ENCODE assay signal across 11 cellular contexts in the genomic region with DNA sequence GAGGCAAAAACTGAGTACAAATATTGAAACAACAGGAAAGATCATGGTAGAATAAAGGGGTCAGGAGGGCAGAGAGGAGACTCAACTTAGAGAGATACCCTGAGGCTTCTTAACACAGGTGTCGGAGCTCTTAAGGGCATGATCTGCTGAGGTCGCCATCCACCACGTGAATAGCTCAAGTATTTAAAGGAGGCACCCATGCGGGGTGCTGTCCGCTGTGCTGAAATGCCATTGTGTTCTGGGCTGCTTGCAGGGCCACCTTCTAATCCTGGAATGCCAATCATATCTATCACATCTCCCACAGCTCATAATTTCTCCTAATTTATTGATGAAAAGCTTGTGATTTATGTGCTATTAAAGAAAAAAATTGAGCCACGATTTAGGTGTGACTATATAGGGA.
A peak's percentile ranks its signal among the peaks of the same experiment; 100 is the strongest.
DNase-seq lines count a peak whose midpoint lies in the region; ATAC-seq and TF ChIP-seq lines count a peak whose summit lies in the region.
"Had no signal": no experiment of that assay in that cellular context is flagged by ENCODE, and none has a peak within 500 bp of the region (broad histone marks: within the 10 kb centered on the region; RNA-seq: fewer than 3 reads in every experiment).

No MANE protein-coding gene starts in this region.

- no peaks in the 10 kb centered on the region for H3K9me3 ChIP-seq in RWPE2 (ENCODE audit: severe bottlenecking)
- no peaks in the 10 kb centered on the region for H3K9me3 ChIP-seq in CD8-positive, alpha-beta T cell (ENCODE audit: low read length)

- no peaks in the 10 kb centered on the region for H3K4me1 Mint-ChIP-seq in CD8-positive, alpha-beta T cell (ENCODE audit: low read depth)

- DNase-seq in AG08396 (ENCODE audit: low spot score) = peak; percentile 12
- DNase-seq in H7 = peak; percentile 72
- DNase-seq in RWPE2 (ENCODE audit: low spot score) = no peak
- DNase-seq in glomerular visceral epithelial cell (ENCODE audit: extremely low spot score) = peak; percentile 1
- no peak for DNase-seq in DMS114 treated with DMSO at 0.1 percent for 48 hours (lab: John Stamatoyannopoulos, UW; ENCODE audit: unreplicated experiment)
- DNase-seq in CD8-positive, alpha-beta T cell = no peak
- no peak for DNase-seq in H4 (ENCODE audit: low spot score)
- DNase-seq: amniotic stem cell, HCEC 1CT, NCI-H1048 had no signal

- H3K27me3 Mint-ChIP-seq in CD8-positive, alpha-beta T cell (ENCODE audit: low read depth) = peaks cover 41% of the 10 kb centered on the region

- ATAC-seq in RWPE2 (ENCODE audit: low read depth) = peak; percentile 57; the same call in 1 of the 3 replicates
- ATAC-seq in GM21529 (IDR thresholded peaks at IDR 0.05; ENCODE audit: unreplicated experiment) = no peak
- ATAC-seq in CD8-positive, alpha-beta T cell = no peak

- H3K36me3 ChIP-seq in H7 (replicated peaks; ENCODE audit: control insufficient read depth, insufficient read depth, low read length) (no peaks in the 10 kb centered on the region), RWPE2 (ENCODE audit: low read depth) (no peaks in the 10 kb centered on the region)
- H3K36me3 ChIP-seq in CD8-positive, alpha-beta T cell (ENCODE audit: insufficient read depth, low read length) = no peaks in the 10 kb centered on the region

- H3K4me1 ChIP-seq in RWPE2 (ENCODE audit: insufficient read depth, poor library complexity, severe bottlenecking) = no peaks in the 10 kb centered on the region
- H3K4me1 ChIP-seq in CD8-positive, alpha-beta T cell (ENCODE audit: insufficient read depth, low read length) = no peaks in the 10 kb centered on the region

- CTCF ChIA-PET in CD8-positive, alpha-beta T cell (lab: Charles Lee) = no interaction called here

- no peaks in the 10 kb centered on the region for H3K36me3 Mint-ChIP-seq in CD8-positive, alpha-beta T cell

- H3K27ac Mint-ChIP-seq in CD8-positive, alpha-beta T cell = no peak overlapping the region

- H3K4me3 ChIP-seq in H7 (ENCODE audit: insufficient read depth, low read depth, low read length) (no peak overlapping the region), RWPE2 (ENCODE audit: severe bottlenecking) (no peak overlapping the region)
- no peak overlapping the region for H3K4me3 ChIP-seq in CD8-positive, alpha-beta T cell (ENCODE audit: low read depth, low read length)

- TF ChIP-seq CTCF in RWPE2 (IDR thresholded peaks at IDR 0.05; ENCODE audit: poor library complexity, severe bottlenecking) = no peak
- no peak for TF ChIP-seq CTCF in CD8-positive, alpha-beta T cell (IDR thresholded peaks at IDR 0.05)

- intact Hi-C loops in CD8-positive, alpha-beta T cell (cut with DNase I, micrococcal nuclease) = no loop called here

- no peaks in the 10 kb centered on the region for H3K27me3 ChIP-seq in H7 (ENCODE audit: control insufficient read depth, insufficient read depth, low read length)
- peaks cover 4% of the 10 kb centered on the region for H3K27me3 ChIP-seq in RWPE2 (ENCODE audit: insufficient read depth, poor library complexity, severe bottlenecking)
- H3K27me3 ChIP-seq in CD8-positive, alpha-beta T cell (ENCODE audit: insufficient read depth, low read length) = no peaks in the 10 kb centered on the region

- H3K27ac ChIP-seq in RWPE2 (ENCODE audit: poor library complexity, severe bottlenecking) = no peak overlapping the region
- H3K27ac ChIP-seq in CD8-positive, alpha-beta T cell (ENCODE audit: low read depth, low read length) = no peak overlapping the region

- no peak overlapping the region for H3K4me3 Mint-ChIP-seq in CD8-positive, alpha-beta T cell

- POLR2A ChIA-PET in CD8-positive, alpha-beta T cell (lab: Charles Lee) = no interaction called here

- peaks cover 4% of the 10 kb centered on the region for H3K9me3 Mint-ChIP-seq in CD8-positive, alpha-beta T cell

Comparison
In these comparisons a context has a peak if more than half of its experiments do, and no peak if none do; other contexts are left out.
1. DNase-seq: peak in AG08396 (single experiment), H7 (single experiment) and glomerular visceral epithelial cell (single experiment); none in RWPE2 (single experiment), DMS114 treated with DMSO at 0.1 percent for 48 hours (single experiment), CD8-positive, alpha-beta T cell (0 of 7) and H4 (single experiment).